In the genomic region with DNA sequence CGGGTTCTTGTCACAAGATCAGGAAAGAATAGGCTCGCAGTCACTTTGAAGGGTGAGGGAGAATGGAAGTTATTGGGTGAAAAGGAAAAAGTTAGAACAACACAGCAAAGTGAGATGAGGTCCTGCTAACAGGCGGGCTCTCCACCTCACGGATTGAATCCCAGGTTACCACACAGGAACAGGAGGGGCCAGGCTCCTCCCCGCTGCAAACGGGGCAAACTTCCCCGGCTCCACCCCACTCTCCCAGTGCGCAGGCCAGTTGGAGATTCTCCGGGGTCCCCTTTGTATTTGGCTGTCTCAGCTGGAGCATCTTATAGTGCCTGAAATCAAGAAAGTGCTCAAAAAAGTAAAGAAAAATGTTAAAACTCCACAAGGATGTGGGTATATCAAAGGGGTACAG, we compare ENCODE assay signal across 21 cellular contexts.
"Had no signal": no experiment of that assay in that cellular context is flagged by ENCODE, and none has a peak within 500 bp of the region (broad histone marks: within the 10 kb centered on the region; RNA-seq: fewer than 3 reads in every experiment).

No MANE protein-coding gene starts in this region.

- H3K27me3 ChIP-seq: body of pancreas, sigmoid colon, testis had no signal

- H3K27ac Mint-ChIP-seq: activated B cell treated with CpG ODN at 0.5 μM for 24 hours; activated CD4-positive, alpha-beta memory T cell treated with anti-CD3 and anti-CD28 coated beads, Interleukin-2, amount 10 ng/mL, durations not matched to agents 7 days and 5 days; activated CD8-positive, alpha-beta memory T cell treated with anti-CD3 and anti-CD28 coated beads, Interleukin-2, amount 10 ng/mL, durations not matched to agents 7 days and 5 days; activated naive CD8-positive, alpha-beta T cell treated with anti-CD3 and anti-CD28 coated beads, Interleukin-2, amount 10 ng/mL, durations not matched to agents 7 days and 5 days; endodermal cell; mesothelial cell of epicardium; natural killer cell treated with Interleukin-12 subunit alpha and Interleukin-12 subunit beta and Interleukin-15 and Interleukin-18, amount 100 ng/mL, for 72 hours; stimulated activated memory B cell treated with anti-CD40 and anti-IgM and Interleukin-4, amounts not matched to agents 10 μg/mL and 1 μg/mL and 100 μg/mL, for 72 hours; type B pancreatic cell had no signal

- H3K36me3 Mint-ChIP-seq: activated CD8-positive, alpha-beta memory T cell treated with anti-CD3 and anti-CD28 coated beads, Interleukin-2, amount 10 ng/mL, durations not matched to agents 7 days and 5 days; activated naive CD8-positive, alpha-beta T cell treated with anti-CD3 and anti-CD28 coated beads, Interleukin-2, amount 10 ng/mL, durations not matched to agents 7 days and 5 days; mesothelial cell of epicardium; natural killer cell treated with Interleukin-12 subunit alpha and Interleukin-12 subunit beta and Interleukin-15 and Interleukin-18, amount 100 ng/mL, for 72 hours; stimulated activated memory B cell treated with anti-CD40 and anti-IgM and Interleukin-4, amounts not matched to agents 10 μg/mL and 1 μg/mL and 100 μg/mL, for 72 hours; type B pancreatic cell had no signal

- H3K27ac ChIP-seq: body of pancreas, dorsolateral prefrontal cortex, sigmoid colon, testis had no signal

- H3K36me3 ChIP-seq: sigmoid colon had no signal

- H3K9me3 Mint-ChIP-seq: activated B cell treated with CpG ODN at 0.5 μM for 24 hours; activated CD4-positive, alpha-beta memory T cell treated with anti-CD3 and anti-CD28 coated beads, Interleukin-2, amount 10 ng/mL, durations not matched to agents 7 days and 5 days; activated naive CD8-positive, alpha-beta T cell treated with anti-CD3 and anti-CD28 coated beads, Interleukin-2, amount 10 ng/mL, durations not matched to agents 7 days and 5 days; endodermal cell; mesothelial cell of epicardium; natural killer cell treated with Interleukin-12 subunit alpha and Interleukin-12 subunit beta and Interleukin-15 and Interleukin-18, amount 100 ng/mL, for 72 hours; stimulated activated memory B cell treated with anti-CD40 and anti-IgM and Interleukin-4, amounts not matched to agents 10 μg/mL and 1 μg/mL and 100 μg/mL, for 72 hours had no signal

- ATAC-seq: activated CD8-positive, alpha-beta memory T cell treated with anti-CD3 and anti-CD28 coated beads, Interleukin-2, amount 10 ng/mL, durations not matched to agents 7 days and 5 days; left lobe of liver; natural killer cell treated with Interleukin-12 subunit alpha and Interleukin-12 subunit beta and Interleukin-15 and Interleukin-18, amount 100 ng/mL, for 72 hours; stimulated activated memory B cell treated with anti-CD40 and anti-IgM and Interleukin-4, amounts not matched to agents 10 μg/mL and 1 μg/mL and 100 μg/mL, for 72 hours had no signal

- H3K27me3 Mint-ChIP-seq: type B pancreatic cell had no signal

- H3K4me3 ChIP-seq: body of pancreas, dorsolateral prefrontal cortex, lung, sigmoid colon had no signal

- H3K4me1 Mint-ChIP-seq: activated B cell treated with CpG ODN at 0.5 μM for 24 hours; activated CD4-positive, alpha-beta memory T cell treated with anti-CD3 and anti-CD28 coated beads, Interleukin-2, amount 10 ng/mL, durations not matched to agents 7 days and 5 days; activated CD8-positive, alpha-beta memory T cell treated with anti-CD3 and anti-CD28 coated beads, Interleukin-2, amount 10 ng/mL, durations not matched to agents 7 days and 5 days; activated naive CD8-positive, alpha-beta T cell treated with anti-CD3 and anti-CD28 coated beads, Interleukin-2, amount 10 ng/mL, durations not matched to agents 7 days and 5 days; stimulated activated memory B cell treated with anti-CD40 and anti-IgM and Interleukin-4, amounts not matched to agents 10 μg/mL and 1 μg/mL and 100 μg/mL, for 72 hours had no signal

- DNase-seq: activated B cell treated with CpG ODN at 0.5 μM for 24 hours; activated CD4-positive, alpha-beta memory T cell treated with anti-CD3 and anti-CD28 coated beads, Interleukin-2, amount 10 ng/mL, durations not matched to agents 7 days and 5 days; activated CD4-positive, alpha-beta T cell treated with anti-CD3 and anti-CD28 coated beads for 4 hours; activated CD8-positive, alpha-beta memory T cell treated with anti-CD3 and anti-CD28 coated beads, Interleukin-2, amount 10 ng/mL, durations not matched to agents 7 days and 5 days; activated naive CD4-positive, alpha-beta T cell treated with Interleukin-2 at 50 U/mL for 16 hours; activated naive CD8-positive, alpha-beta T cell treated with anti-CD3 and anti-CD28 coated beads, Interleukin-2, amount 10 ng/mL, durations not matched to agents 7 days and 5 days; central memory CD4-positive, alpha-beta T cell; dorsolateral prefrontal cortex; endodermal cell; foreskin fibroblast; posterior cingulate gyrus; sigmoid colon; stimulated activated CD4-positive, alpha-beta T cell treated with anti-CD3 and anti-CD28 coated beads, Interleukin-4, amount 100 ng/mL, for 4 hours; testis had no signal

- H3K4me1 ChIP-seq: testis had no signal

- H3K9me3 ChIP-seq: body of pancreas, sigmoid colon, testis had no signal

- H3K4me3 Mint-ChIP-seq: activated B cell treated with CpG ODN at 0.5 μM for 24 hours; activated CD4-positive, alpha-beta memory T cell treated with anti-CD3 and anti-CD28 coated beads, Interleukin-2, amount 10 ng/mL, durations not matched to agents 7 days and 5 days; activated CD8-positive, alpha-beta memory T cell treated with anti-CD3 and anti-CD28 coated beads, Interleukin-2, amount 10 ng/mL, durations not matched to agents 7 days and 5 days; activated naive CD8-positive, alpha-beta T cell treated with anti-CD3 and anti-CD28 coated beads, Interleukin-2, amount 10 ng/mL, durations not matched to agents 7 days and 5 days; endodermal cell; mesothelial cell of epicardium; natural killer cell treated with Interleukin-12 subunit alpha and Interleukin-12 subunit beta and Interleukin-15 and Interleukin-18, amount 100 ng/mL, for 72 hours; stimulated activated memory B cell treated with anti-CD40 and anti-IgM and Interleukin-4, amounts not matched to agents 10 μg/mL and 1 μg/mL and 100 μg/mL, for 72 hours; type B pancreatic cell had no signal
